In the genomic region with DNA sequence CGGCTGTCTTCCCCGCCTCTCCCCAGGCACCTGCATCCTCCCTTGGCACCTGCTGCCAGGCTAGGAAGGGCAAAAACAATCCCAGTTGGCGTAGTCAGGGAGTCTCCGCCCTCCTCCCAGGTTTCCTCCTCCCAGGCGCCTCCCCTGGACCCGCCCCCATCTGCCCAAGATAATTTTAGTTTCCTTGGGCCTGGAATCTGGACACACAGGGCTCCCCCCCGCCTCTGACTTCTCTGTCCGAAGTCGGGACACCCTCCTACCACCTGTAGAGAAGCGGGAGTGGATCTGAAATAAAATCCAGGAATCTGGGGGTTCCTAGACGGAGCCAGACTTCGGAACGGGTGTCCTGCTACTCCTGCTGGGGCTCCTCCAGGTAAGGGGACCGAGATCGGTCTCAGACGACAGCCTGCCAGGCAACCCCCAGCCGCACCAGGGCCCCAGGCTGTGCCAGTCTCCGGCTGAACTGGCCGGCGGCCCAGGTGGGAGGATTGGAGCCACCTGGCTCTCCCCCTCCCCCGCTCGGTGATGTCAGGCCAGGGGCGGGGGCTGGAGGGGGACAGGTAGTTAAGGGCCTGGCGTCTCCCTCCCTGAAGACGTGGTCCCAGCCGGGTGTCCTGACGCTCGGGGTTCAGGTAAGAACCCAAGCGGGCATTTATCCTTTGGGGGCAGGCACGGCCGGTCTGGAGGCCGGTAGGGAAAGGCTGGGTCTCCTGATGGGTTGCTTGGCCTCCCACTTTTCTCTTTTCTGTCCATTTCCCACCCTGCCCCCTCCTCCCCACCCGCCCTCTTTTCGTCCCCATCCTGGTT, we compare ENCODE assay signal across 7 cellular contexts. TPM values are rescaled to one million over a fixed set of nuclear protein-coding genes. Genes with fewer than 3 reads are reported as not detected.
DNase-seq lines count a peak whose midpoint lies in the region; ATAC-seq and TF ChIP-seq lines count a peak whose summit lies in the region.

Gene GRB7 (plus strand): TSS at position 178 of the 807 bp plus-strand sequence. CDS start 4,364 bp downstream, outside the sequence.

- DNase-seq in Panc1 (ENCODE audit: low read depth, low spot score): no peak
- DNase-seq in foreskin keratinocyte: peak in 1 of 2 donors; percentile 55
- no peak for DNase-seq in NCI-H446 treated with DMSO at 0.1 percent for 48 hours (lab: John Stamatoyannopoulos, UW)

- no TSS peak for BruUV-seq in Panc1 (replicated peaks; lab: Mats Ljungman, UMichigan)

- H3K9ac ChIP-seq in parathyroid adenoma: peak within 1 kb of the TSS; percentile 43

- TF ChIP-seq EP300 in Ishikawa (IDR thresholded peaks at IDR 0.05; ENCODE audit: borderline replicate concordance): 0 out of 2 replicates have a peak, but pooled peaks have one; percentile 35

- in situ Hi-C loops in Panc1 (cut with HindIII; ENCODE audit: low pct_unique_long_range_greater_than_20kb, low sequenced_read_pairs): no loop called here

- POLR2A ChIA-PET in Panc1 (lab: Charles Lee): no interaction called here

- H3K27me3 ChIP-seq in Panc1 (ENCODE audit: control insufficient read depth, insufficient read depth, low read length): no peaks in the 10 kb centered on the region
- H3K27me3 ChIP-seq in foreskin keratinocyte: no peaks in the 10 kb centered on the region
- no peaks in the 10 kb centered on the region for H3K27me3 ChIP-seq in parathyroid adenoma (ENCODE audit: control insufficient read depth, insufficient read depth, low read length)

- no peak within 1 kb of the TSS; the same call in 1 of the 2 replicates for H3K27ac ChIP-seq in Panc1 (ENCODE audit: low read length)
- H3K27ac ChIP-seq in foreskin keratinocyte: peak within 1 kb of the TSS; percentile 95
- peak within 1 kb of the TSS; percentile 95 for H3K27ac ChIP-seq in parathyroid adenoma

- ATAC-seq in Panc1 (peak; percentile 52), foreskin keratinocyte (peak; percentile 13), HG02840 (IDR thresholded peaks at IDR 0.05; ENCODE audit: low FRiP score, unreplicated experiment) (no peak), HG03432 (IDR thresholded peaks at IDR 0.05; ENCODE audit: unreplicated experiment) (no peak)

- H3K4me1 ChIP-seq in Panc1 (ENCODE audit: control insufficient read depth, insufficient read depth, low read length): peaks cover 32% of the 10 kb centered on the region
- peaks cover 5% of the 10 kb centered on the region for H3K4me1 ChIP-seq in foreskin keratinocyte
- H3K4me1 ChIP-seq in parathyroid adenoma: peaks cover 4% of the 10 kb centered on the region

- CTCF ChIA-PET in Panc1 (lab: Charles Lee): no interaction called here

- TF ChIP-seq RAD21 in Ishikawa (IDR thresholded peaks at IDR 0.05; ENCODE audit: low read depth): no peak

- intact Hi-C loops in Panc1 (cut with micrococcal nuclease; ENCODE audit: unreplicated experiment): no loop called here

- H3K9me3 ChIP-seq in Panc1 (ENCODE audit: control insufficient read depth, insufficient read depth, low read depth, low read length): no peaks in the 10 kb centered on the region
- H3K9me3 ChIP-seq in parathyroid adenoma (ENCODE audit: control insufficient read depth, low read length): no peaks in the 10 kb centered on the region

- H3K36me3 ChIP-seq in Panc1 (ENCODE audit: control insufficient read depth, insufficient read depth, low read length): no peaks in the 10 kb centered on the region; the same call in 1 of the 2 replicates
- no peaks in the 10 kb centered on the region for H3K36me3 ChIP-seq in parathyroid adenoma (ENCODE audit: control insufficient read depth, insufficient read depth, low read length)

- H3K4me2 ChIP-seq in parathyroid adenoma (ENCODE audit: low read length): peak within 1 kb of the TSS; percentile 99

- H2AFZ ChIP-seq in parathyroid adenoma: peak within 1 kb of the TSS; percentile 91

- H3K79me2 ChIP-seq in parathyroid adenoma: no peaks in the 10 kb centered on the region

- TF ChIP-seq CTCF in Panc1 (IDR thresholded peaks at IDR 0.05) (no peak), foreskin keratinocyte (conservative IDR thresholded peaks at IDR 0.05) (no peak), parathyroid adenoma (IDR thresholded peaks at IDR 0.05) (no peak)

- H3K4me3 ChIP-seq in Panc1 (ENCODE audit: low read depth in 2 of 2, low read length in 2 of 2): peak within 1 kb of the TSS; percentile 30 to 65
- peak within 1 kb of the TSS; percentile 87 for H3K4me3 ChIP-seq in parathyroid adenoma (ENCODE audit: low read depth, low read length)

TF ChIP-seq in Ishikawa, 13 proteins besides CTCF, POLR2A, EP300 and RAD21:
- TF ChIP-seq, protein P1, sequence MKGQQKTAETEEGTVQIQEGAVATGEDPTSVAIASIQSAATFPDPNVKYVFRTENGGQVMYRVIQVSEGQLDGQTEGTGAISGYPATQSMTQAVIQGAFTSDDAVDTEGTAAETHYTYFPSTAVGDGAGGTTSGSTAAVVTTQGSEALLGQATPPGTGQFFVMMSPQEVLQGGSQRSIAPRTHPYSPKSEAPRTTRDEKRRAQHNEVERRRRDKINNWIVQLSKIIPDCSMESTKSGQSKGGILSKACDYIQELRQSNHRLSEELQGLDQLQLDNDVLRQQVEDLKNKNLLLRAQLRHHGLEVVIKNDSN (IDR thresholded peaks at IDR 0.05): 0 out of 2 replicates have a peak, but pooled peaks have one; percentile 8
- TF ChIP-seq TCF12 (IDR thresholded peaks at IDR 0.05; ENCODE audit: low read depth) (peak; percentile 89), EGR1 (IDR thresholded peaks at IDR 0.05) (no peak), NFIC (IDR thresholded peaks at IDR 0.05) (peak; percentile 82), FOXM1 (IDR thresholded peaks at IDR 0.05; ENCODE audit: borderline replicate concordance, low read depth) (no peak), CEBPB (IDR thresholded peaks at IDR 0.05) (no peak), REST (IDR thresholded peaks at IDR 0.05; ENCODE audit: low read depth) (no peak), CREB1 (IDR thresholded peaks at IDR 0.05; ENCODE audit: low read depth) (0 out of 2 replicates have a peak, but pooled peaks have one; percentile 47), MAX (IDR thresholded peaks at IDR 0.05) (no peak; the same call in 1 of the 2 replicates), TAF1 (IDR thresholded peaks at IDR 0.05; ENCODE audit: low read depth) (no peak; the same call in 1 of the 2 replicates), TEAD4 (IDR thresholded peaks at IDR 0.05) (no peak), ZBTB7A (IDR thresholded peaks at IDR 0.05; ENCODE audit: low read depth) (peak; percentile 74; the same call in 1 of the 2 replicates), YY1 (IDR thresholded peaks at IDR 0.05; ENCODE audit: low read depth) (no peak)

RNA-seq across cellular contexts. Expression of gene GRB7, which starts in this region (rescaled TPM):
- total RNA-seq in Panc1 (2021; ENCODE audit: unreplicated experiment): 2.8 TPM
- polyA plus RNA-seq in Panc1 (2012; ENCODE audit: insufficient read length): 2.5 TPM
- total RNA-seq in foreskin keratinocyte: 15.6 and 16.2 TPM in 2 replicates
- 14.3 and 14.4 TPM in 2 replicates for polyA plus RNA-seq in foreskin keratinocyte

Comparison
In these comparisons a context has a peak if more than half of its experiments do, and no peak if none do; other contexts are left out.
1. ATAC-seq: peak in Panc1 (single experiment) and foreskin keratinocyte (single experiment); none in HG02840 (single experiment) and HG03432 (single experiment).